In the genomic region with DNA sequence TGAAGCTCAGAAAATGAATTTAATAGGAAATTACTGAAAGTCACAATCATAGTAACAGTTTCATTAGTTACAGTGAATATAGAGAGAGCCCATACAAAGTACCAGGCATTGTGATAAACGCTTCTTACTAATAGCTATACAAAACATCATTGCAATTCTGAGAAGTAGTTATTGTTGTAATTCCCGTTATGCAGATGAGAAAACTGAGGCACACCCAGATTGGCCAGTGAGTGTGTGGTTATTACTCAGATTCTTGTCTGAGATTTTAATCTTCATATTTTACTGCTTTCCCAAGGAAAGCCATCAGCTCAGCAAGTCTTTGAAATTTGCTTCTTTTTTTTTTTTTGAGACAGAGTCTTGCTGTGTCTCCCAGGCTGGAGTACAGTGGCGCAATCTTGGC, we compare ENCODE assay signal across 17 cellular contexts. TPM values are rescaled to one million over a fixed set of nuclear protein-coding genes. Genes with fewer than 3 reads are reported as not detected.
A peak's percentile ranks its signal among the peaks of the same experiment; 100 is the strongest.
DNase-seq lines count a peak whose midpoint lies in the region; ATAC-seq, FAIRE-seq and TF ChIP-seq lines count a peak whose summit lies in the region.
"Had no signal": no experiment of that assay in that cellular context is flagged by ENCODE, and none has a peak within 500 bp of the region (broad histone marks: within the 10 kb centered on the region; RNA-seq: fewer than 3 reads in every experiment).

No MANE protein-coding gene starts in this region.

- TF ChIP-seq CTCF in A549 (IDR thresholded peaks at IDR 0.05) (no peak), GM23338 (conservative IDR thresholded peaks at IDR 0.05; ENCODE audit: low read depth in 2 of 2) (no peak), K562 (IDR thresholded peaks at IDR 0.05 in 2 of 3, conservative IDR thresholded peaks at IDR 0.05 in 1 of 3; ENCODE audit: insufficient read depth in 2 of 3, low read depth in 1 of 3, low read length in 3 of 3) (no peak)

- peaks cover 4% of the 10 kb centered on the region for H4K20me1 ChIP-seq in GM23338 (replicated peaks; ENCODE audit: insufficient read depth)
- H4K20me1 ChIP-seq in K562 (replicated peaks; ENCODE audit: control insufficient read depth, insufficient read depth, low read length) = peaks cover 11% of the 10 kb centered on the region

- H3K4me1 Mint-ChIP-seq in GM23338 (peaks cover 78% of the 10 kb centered on the region), memory B cell (peaks cover 25% of the 10 kb centered on the region)

- TF ChIP-seq RAD21 in A549 (conservative IDR thresholded peaks at IDR 0.05 in 1 of 2, IDR thresholded peaks at IDR 0.05 in 1 of 2) = no peak
- TF ChIP-seq RAD21 in K562 (CRISPR knock-in tag; conservative IDR thresholded peaks at IDR 0.05 in 1 of 2, IDR thresholded peaks at IDR 0.05 in 1 of 2) = no peak

- H3K9me3 Mint-ChIP-seq in GM23338 (no peaks in the 10 kb centered on the region), memory B cell (no peaks in the 10 kb centered on the region)
- H3K9me3 Mint-ChIP-seq: activated CD4-positive, alpha-beta T cell treated with anti-CD3 and anti-CD28 coated beads, Interleukin-2, amount 10 ng/mL, durations not matched to agents 7 days and 5 days; neural crest cell; stimulated activated memory B cell treated with anti-CD40 and anti-IgM and Interleukin-4, amounts not matched to agents 10 μg/mL and 1 μg/mL and 100 μg/mL, for 72 hours had no signal

- H3K4me3 Mint-ChIP-seq in GM23338 = no peak overlapping the region
- no peak overlapping the region for H3K4me3 Mint-ChIP-seq in memory B cell
- H3K4me3 Mint-ChIP-seq: activated CD4-positive, alpha-beta T cell treated with anti-CD3 and anti-CD28 coated beads, Interleukin-2, amount 10 ng/mL, durations not matched to agents 7 days and 5 days; B cell; neural crest cell; stimulated activated memory B cell treated with anti-CD40 and anti-IgM and Interleukin-4, amounts not matched to agents 10 μg/mL and 1 μg/mL and 100 μg/mL, for 72 hours had no signal

- H3K4me2 ChIP-seq in A549 (peak overlapping the region; percentile 87), GM23338 (peak overlapping the region; percentile 44), K562 (ENCODE audit: insufficient read depth, low read length) (no peak overlapping the region)

- H3K36me3 Mint-ChIP-seq in GM23338 (ENCODE audit: low read depth) (no peaks in the 10 kb centered on the region), memory B cell (peaks cover 4% of the 10 kb centered on the region)

- H3K36me3 ChIP-seq in GM23338 (ENCODE audit: insufficient read depth) = no peaks in the 10 kb centered on the region
- H3K36me3 ChIP-seq in K562 (ENCODE audit: control insufficient read depth, insufficient read depth, low read length) = no peaks in the 10 kb centered on the region
- H3K36me3 ChIP-seq: vagina had no signal

- no peak for ATAC-seq in A549
- no peak for ATAC-seq in GM23338
- no peak for ATAC-seq in K562
- ATAC-seq in memory B cell (ENCODE audit: low read depth) = no peak
- ATAC-seq in left lobe of liver = no peak
- no peak for ATAC-seq in HG02588 (IDR thresholded peaks at IDR 0.05; ENCODE audit: unreplicated experiment)
- ATAC-seq: stimulated activated memory B cell treated with anti-CD40 and anti-IgM and Interleukin-4, amounts not matched to agents 10 μg/mL and 1 μg/mL and 100 μg/mL, for 72 hours had no signal

- peak overlapping the region in 1 of 2 experiments; percentile 83; a peak in 3 of 6 replicates for H3K27ac ChIP-seq in A549
- H3K27ac ChIP-seq in GM23338 (ENCODE audit: low read depth) = peak overlapping the region; percentile 85
- H3K27ac ChIP-seq in K562 (ENCODE audit: extremely low read depth, low read depth, low read length) = no peak overlapping the region
- H3K27ac ChIP-seq: brain microvascular endothelial cell, vagina had no signal

- H3K9me3 ChIP-seq in A549 = no peaks in the 10 kb centered on the region
- no peaks in the 10 kb centered on the region for H3K9me3 ChIP-seq in K562 (replicated peaks; ENCODE audit: control insufficient read depth, insufficient read depth, low read depth, low read length)
- H3K9me3 ChIP-seq: vagina had no signal

- H3K27me3 Mint-ChIP-seq in GM23338 (ENCODE audit: insufficient read depth, low read depth, poor library complexity) (peaks cover 12% of the 10 kb centered on the region), memory B cell (no peaks in the 10 kb centered on the region)
- H3K27me3 Mint-ChIP-seq: activated CD4-positive, alpha-beta T cell treated with anti-CD3 and anti-CD28 coated beads, Interleukin-2, amount 10 ng/mL, durations not matched to agents 7 days and 5 days; B cell; stimulated activated memory B cell treated with anti-CD40 and anti-IgM and Interleukin-4, amounts not matched to agents 10 μg/mL and 1 μg/mL and 100 μg/mL, for 72 hours had no signal

- BruUV-seq in K562 (replicated peaks; lab: Mats Ljungman, UMichigan) = no TSS peak

- in situ Hi-C loops in K562 (cut with MboI) = loop anchor here (25.0 kb wide), 1 partner anchor 140 kb away; no protein-coding TSS in a partner anchor

- peaks cover 96% of the 10 kb centered on the region for H3K79me2 ChIP-seq in GM23338 (replicated peaks; ENCODE audit: insufficient read depth)
- peaks cover 49% of the 10 kb centered on the region for H3K79me2 ChIP-seq in K562 (ENCODE audit: control insufficient read depth, insufficient read depth, low read length)

- no peak for TF ChIP-seq EP300 in A549 (IDR thresholded peaks at IDR 0.05)
- no peak for TF ChIP-seq EP300 in K562 (IDR thresholded peaks at IDR 0.05; ENCODE audit: low read length)

- H3K4me3 ChIP-seq in A549 (no peak overlapping the region), GM23338 (no peak overlapping the region), K562 (no peak overlapping the region)
- H3K4me3 ChIP-seq: vagina had no signal

- CTCF ChIA-PET in A549 (lab: Yijun Ruan, JAX) = interaction anchor here (0.7 kb wide), 2 partner anchors 20 to 143 kb away, joined by 3 read pairs; no protein-coding TSS in a partner anchor
- CTCF ChIA-PET in K562 (lab: Yijun Ruan, JAX; ENCODE audit: low intra/inter-chr PET ratio) = no interaction called here

- H3K4me1 ChIP-seq in A549 = peaks cover 100% of the 10 kb centered on the region
- peaks cover 79% of the 10 kb centered on the region for H3K4me1 ChIP-seq in GM23338 (ENCODE audit: insufficient read depth)
- peaks cover 0 to 9% of the 10 kb centered on the region in 2 experiments; a peak in 2 of 5 replicates for H3K4me1 ChIP-seq in K562 (replicated peaks in 1 of 2; ENCODE audit: control insufficient read depth in 2 of 2, insufficient read depth in 2 of 2, low read length in 2 of 2)

- TF ChIP-seq POLR2A in A549 (IDR thresholded peaks at IDR 0.05; ENCODE audit: low read length) = no peak
- no peak for TF ChIP-seq POLR2A in K562 (conservative IDR thresholded peaks at IDR 0.05)

- POLR2A ChIA-PET in A549 (lab: Yijun Ruan, JAX) = no interaction called here
- POLR2A ChIA-PET in K562 (lab: Yijun Ruan, JAX) = interaction anchor here (0.5 to 1.2 kb wide), 4 partner anchors 9 to 31 kb away, joined by 3 to 4 read pairs (median 3); partner anchors contain the start of gene FLNB

- no peak overlapping the region for H2AFZ ChIP-seq in GM23338
- no peak overlapping the region for H2AFZ ChIP-seq in K562 (ENCODE audit: low read depth, low read length)

- H3K9me2 ChIP-seq in GM23338 (ENCODE audit: insufficient read depth) = no peaks in the 10 kb centered on the region

- intact Hi-C loops in K562 (cut with micrococcal nuclease) = loop anchor here (5.0 kb wide), 1 partner anchor 40 kb away; no protein-coding TSS in a partner anchor

- peak overlapping the region; percentile 65 for H3K27ac Mint-ChIP-seq in GM23338
- peak overlapping the region; percentile 12 for H3K27ac Mint-ChIP-seq in memory B cell
- H3K27ac Mint-ChIP-seq: B cell; stimulated activated memory B cell treated with anti-CD40 and anti-IgM and Interleukin-4, amounts not matched to agents 10 μg/mL and 1 μg/mL and 100 μg/mL, for 72 hours had no signal

- H3F3A ChIP-seq in GM23338 (replicated peaks; ENCODE audit: low read depth) = peaks cover 11% of the 10 kb centered on the region

- H3K9me1 ChIP-seq in K562 (ENCODE audit: control insufficient read depth, insufficient read depth, low read length) = peaks cover 2% of the 10 kb centered on the region

- DNase-seq in A549 (ENCODE audit: low read depth in 1 of 2, low spot score in 1 of 2) = no peak
- no peak for DNase-seq in GM23338 (ENCODE audit: low spot score)
- no peak for DNase-seq in K562 (ENCODE audit: extremely low read depth in 1 of 4, low spot score in 3 of 4)
- DNase-seq in memory B cell (ENCODE audit: low spot score in 2 of 2) = no peak
- DNase-seq in NCI-H2107 (lab: John Stamatoyannopoulos, UW) = no peak
- DNase-seq in left lobe of liver (ENCODE audit: low spot score) = no peak
- no peak for DNase-seq in HUDEP-2 (lab: John Stamatoyannopoulos, UW; ENCODE audit: unreplicated experiment in 76 of 76)
- DNase-seq: activated CD4-positive, alpha-beta T cell treated with anti-CD3 and anti-CD28 coated beads, Interleukin-2, amount 10 ng/mL, durations not matched to agents 7 days and 5 days; activated gamma-delta T cell; brain microvascular endothelial cell; NCI-H187 treated with DMSO at 0.1 percent for 48 hours; RPMI8226 had no signal

- no peak for FAIRE-seq in A549 (lab: Jason Lieb, UNC)
- FAIRE-seq in K562 (lab: Jason Lieb, UNC) = no peak

- H3K9ac ChIP-seq in K562 (ENCODE audit: insufficient read depth in 1 of 2, low read depth in 2 of 2, low read length in 2 of 2) = no peak overlapping the region

- WGBS in A549 (ENCODE audit: missing lambda C conversion rate) = 67% methylated on average over 3 of the region's 3 CpGs
- WGBS in K562 (ENCODE audit: insufficient coverage, low coverage, missing lambda C conversion rate) = 56% methylated on average over 2 of the region's 3 CpGs

- no peaks in the 10 kb centered on the region for H3K27me3 ChIP-seq in GM23338 (ENCODE audit: insufficient read depth)
- no peaks in the 10 kb centered on the region for H3K27me3 ChIP-seq in K562 (ENCODE audit: control insufficient read depth in 2 of 2, insufficient read depth in 2 of 2, low read length in 2 of 2)
- H3K27me3 ChIP-seq: brain microvascular endothelial cell, vagina had no signal

RNA-seq across cellular contexts. Expression of gene FLNB, which starts 14.3 kb away (rescaled TPM):
- polyA plus RNA-seq in A549 (2011; rRNA removed) (387 and 439 TPM in 2 replicates), A549 (2017; fragmentation: RNase III; extraction: RNeasy Plus Mini Kit Qiagen cat#74134 plus additional on column Dnase treatment) (235 to 282 TPM (median 257 TPM) in 3 replicates), GM23338 (2016; fragmentation: Nextera tagmentation; extraction: Ambion mirVana) (36.5 and 39.7 TPM in 2 replicates), K562 (2011; rRNA removed) (20.3 and 27.7 TPM in 2 replicates), K562 (2014; fragmentation: Illumina TruSeq; extraction: Trizol) (32.2 and 33.4 TPM in 2 replicates), K562 (2014; fragmentation: Nextera tagmentation; extraction: Ambion mirVana) (10 to 100 TPM in 1 of 2 experiments, 1 to 10 TPM in 1; 9.4 to 13.0 TPM), K562 (2014; rRNA removed) (17.0 and 19.0 TPM in 2 replicates)
- 153 and 161 TPM in 2 replicates for polyA plus RNA-seq in A549 (2012; cell fraction: cytosol; rRNA removed)
- 1,973 and 2,223 TPM in 2 replicates for polyA plus RNA-seq in A549 (2012; cell fraction: nucleus; rRNA removed)
- polyA minus RNA-seq in A549 (2011; rRNA and poly(A)+ RNA removed) = 1,159 and 1,213 TPM in 2 replicates
- total RNA-seq in GM23338 (2014; rRNA removed; shearing (Covaris generic)) = 155 and 179 TPM in 2 replicates
- total RNA-seq in K562 (2011; cell fraction: chromatin; rRNA removed; ENCODE audit: low replicate concordance) = 104 and 176 TPM in 2 replicates
- 86.7 and 89.5 TPM in 2 replicates for total RNA-seq in K562 (2011; cell fraction: nucleolus; rRNA removed)
- total RNA-seq in K562 (2011; cell fraction: nucleoplasm; rRNA removed) = 74.4 and 75.0 TPM in 2 replicates
- total RNA-seq in K562 (2014; rRNA removed) (27.6 and 37.5 TPM in 2 replicates), K562 (2014; rRNA removed; fragmentation: Illumina TruSeq; extraction: Trizol) (22.5 and 25.6 TPM in 2 replicates), K562 (2015; rRNA removed; fragmentation: Illumina TruSeq; extraction: Trizol) (27.4 and 27.9 TPM in 2 replicates), K562 (2021) (43.3 and 48.1 TPM in 2 replicates), left lobe of liver (52.8 TPM)
- polyA plus RNA-seq in K562 (2011; cell fraction: cytosol; rRNA removed) = 18.4 and 30.1 TPM in 2 replicates
- 111 and 183 TPM in 2 replicates for polyA plus RNA-seq in K562 (2011; cell fraction: nucleus; rRNA removed)
- 37.0 and 76.9 TPM in 2 replicates for polyA plus RNA-seq in K562 (2012)
- 75.9 and 104 TPM in 2 replicates for polyA minus RNA-seq in K562 (2011; rRNA and poly(A)+ RNA removed)
- 66.1 and 94.5 TPM in 2 replicates for polyA minus RNA-seq in K562 (2011; cell fraction: cytosol; rRNA and poly(A)+ RNA removed)
- 56.8 and 166 TPM in 2 replicates for polyA minus RNA-seq in K562 (2011; cell fraction: nucleus; rRNA and poly(A)+ RNA removed)

Comparison
In these comparisons a context has a peak if more than half of its experiments do, and no peak if none do; other contexts are left out.
1. Of the 35 proteins assayed by ChIP-seq in both K562 and A549: peak only in K562: none; only in A549: KDM1A; in both: none; in neither: 32; mixed calls (peak in some experiments, not most) for 2.